ENCODE assay signal across 16 cellular contexts in genomic region chr5:37121465-37121864, GRCh38.
DNase-seq lines count a peak whose midpoint lies in the region; ATAC-seq and TF ChIP-seq lines count a peak whose summit lies in the region.
"Had no signal": no experiment of that assay in that cellular context is flagged by ENCODE, and none has a peak within 500 bp of the region (broad histone marks: within the 10 kb centered on the region; RNA-seq: fewer than 3 reads in every experiment).

No MANE protein-coding gene starts in this region.

- no peaks in the 10 kb centered on the region for H3K9me2 ChIP-seq in PC-3 (replicated peaks; ENCODE audit: low read length)

- H3K4me1 ChIP-seq in PC-3 (ENCODE audit: insufficient read depth, low read length) = no peaks in the 10 kb centered on the region
- H3K4me1 ChIP-seq: body of pancreas had no signal

- H3K27me3 ChIP-seq in PC-3 (ENCODE audit: low read length) = no peaks in the 10 kb centered on the region
- H3K27me3 ChIP-seq: BLaER1 treated with 17β-estradiol and CSF1 and Interleukin-3, amounts not matched to agents 10 nM and 100 nM; body of pancreas had no signal

- H3K9ac ChIP-seq in PC-3 (ENCODE audit: low read length) = no peak overlapping the region
- H3K9ac ChIP-seq: BLaER1 treated with 17β-estradiol and CSF1 and Interleukin-3, amounts not matched to agents 10 nM and 100 nM had no signal

- peaks cover 14% of the 10 kb centered on the region for H3K36me3 Mint-ChIP-seq in memory B cell
- peaks cover 7% of the 10 kb centered on the region for H3K36me3 Mint-ChIP-seq in activated CD4-positive, alpha-beta memory T cell treated with anti-CD3 and anti-CD28 coated beads for 36 hours

- no peaks in the 10 kb centered on the region for H3K79me2 ChIP-seq in PC-3 (ENCODE audit: low read length)

- peak; percentile 86 for DNase-seq in MV-4-11 (lab: John Stamatoyannopoulos, UW)
- DNase-seq in SIG-M5 treated with dmso at 0.1 percent for 504 hours (lab: John Stamatoyannopoulos, UW; ENCODE audit: unreplicated experiment) = peak; percentile 79
- no peak for DNase-seq in memory B cell (ENCODE audit: low spot score in 2 of 2)
- no peak for DNase-seq in PC-3
- DNase-seq in activated CD4-positive, alpha-beta memory T cell treated with anti-CD3 and anti-CD28 coated beads for 36 hours = no peak
- no peak for DNase-seq in NCI-H2171 treated with DMSO at 0.1 percent for 48 hours (lab: John Stamatoyannopoulos, UW)
- DNase-seq: activated CD4-positive, alpha-beta T cell treated with anti-CD3 and anti-CD28 coated beads for 48 hours; activated naive CD8-positive, alpha-beta T cell treated with anti-CD3 and anti-CD28 coated beads, Interleukin-2, amount 10 ng/mL, durations not matched to agents 7 days and 5 days; body of pancreas; effector memory CD4-positive, alpha-beta T cell; H9; left ventricle myocardium superior had no signal

- H3K4me1 Mint-ChIP-seq in memory B cell = peaks cover 7% of the 10 kb centered on the region
- no peaks in the 10 kb centered on the region for H3K4me1 Mint-ChIP-seq in activated CD4-positive, alpha-beta memory T cell treated with anti-CD3 and anti-CD28 coated beads for 36 hours (ENCODE audit: low read depth)
- H3K4me1 Mint-ChIP-seq: H9 had no signal

- CTCF ChIA-PET in PC-3 (lab: Charles Lee) = no interaction called here
- CTCF ChIA-PET in activated CD4-positive, alpha-beta memory T cell treated with anti-CD3 and anti-CD28 coated beads for 36 hours (lab: Charles Lee) = no interaction called here

- no TSS peak for BruUV-seq in PC-3 (replicated peaks; lab: Mats Ljungman, UMichigan)

- H3K27me3 Mint-ChIP-seq in memory B cell = no peaks in the 10 kb centered on the region
- H3K27me3 Mint-ChIP-seq in activated CD4-positive, alpha-beta memory T cell treated with anti-CD3 and anti-CD28 coated beads for 36 hours = no peaks in the 10 kb centered on the region
- H3K27me3 Mint-ChIP-seq: activated naive CD8-positive, alpha-beta T cell treated with anti-CD3 and anti-CD28 coated beads, Interleukin-2, amount 10 ng/mL, durations not matched to agents 7 days and 5 days had no signal

- H2AFZ ChIP-seq in PC-3 (ENCODE audit: low read length) = no peak overlapping the region

- no peaks in the 10 kb centered on the region; the same call in 1 of the 2 replicates for H3K36me3 ChIP-seq in PC-3 (ENCODE audit: low read depth, low read length)

- TF ChIP-seq CTCF in PC-3 (conservative IDR thresholded peaks at IDR 0.05; ENCODE audit: low read depth, low read length) = no peak

- H3K9me3 Mint-ChIP-seq in memory B cell = no peaks in the 10 kb centered on the region
- no peaks in the 10 kb centered on the region for H3K9me3 Mint-ChIP-seq in activated CD4-positive, alpha-beta memory T cell treated with anti-CD3 and anti-CD28 coated beads for 36 hours
- H3K9me3 Mint-ChIP-seq: activated naive CD8-positive, alpha-beta T cell treated with anti-CD3 and anti-CD28 coated beads, Interleukin-2, amount 10 ng/mL, durations not matched to agents 7 days and 5 days; H9 had no signal

- ATAC-seq in GM18907 (IDR thresholded peaks at IDR 0.05; ENCODE audit: unreplicated experiment) (peak; percentile 32), memory B cell (ENCODE audit: low read depth) (no peak), PC-3 (no peak), HG03045 (IDR thresholded peaks at IDR 0.05; ENCODE audit: unreplicated experiment) (no peak)
- ATAC-seq: body of pancreas, esophagus mucosa, left ventricle myocardium superior had no signal

- POLR2A ChIA-PET in PC-3 (lab: Charles Lee; ENCODE audit: unreplicated experiment) = no interaction called here
- POLR2A ChIA-PET in activated CD4-positive, alpha-beta memory T cell treated with anti-CD3 and anti-CD28 coated beads for 36 hours (lab: Charles Lee) = no interaction called here

- H3F3A ChIP-seq in PC-3 (ENCODE audit: low read length, unreplicated experiment) = no peaks in the 10 kb centered on the region

- no peak overlapping the region for H3K27ac ChIP-seq in PC-3 (ENCODE audit: low read length)
- H3K27ac ChIP-seq: BLaER1 treated with 17β-estradiol and CSF1 and Interleukin-3, amounts not matched to agents 10 nM and 100 nM; body of pancreas had no signal

- H3K4me3 Mint-ChIP-seq in memory B cell = no peak overlapping the region
- no peak overlapping the region for H3K4me3 Mint-ChIP-seq in activated CD4-positive, alpha-beta memory T cell treated with anti-CD3 and anti-CD28 coated beads for 36 hours
- H3K4me3 Mint-ChIP-seq: activated naive CD8-positive, alpha-beta T cell treated with anti-CD3 and anti-CD28 coated beads, Interleukin-2, amount 10 ng/mL, durations not matched to agents 7 days and 5 days; H9 had no signal

- intact Hi-C loops in PC-3 (cut with micrococcal nuclease) = no loop called here
- intact Hi-C loops in activated CD4-positive, alpha-beta memory T cell treated with anti-CD3 and anti-CD28 coated beads for 36 hours (cut with micrococcal nuclease) = no loop called here

- H3K4me2 ChIP-seq in PC-3 (ENCODE audit: low read length) = no peak overlapping the region

- no peaks in the 10 kb centered on the region for H3K9me3 ChIP-seq in PC-3 (ENCODE audit: low read length)
- H3K9me3 ChIP-seq: BLaER1 treated with 17β-estradiol and CSF1 and Interleukin-3, amounts not matched to agents 10 nM and 100 nM; body of pancreas had no signal

- H3K4me3 ChIP-seq in PC-3 (ENCODE audit: low read length) = no peak overlapping the region
- H3K4me3 ChIP-seq: BLaER1 treated with 17β-estradiol and CSF1 and Interleukin-3, amounts not matched to agents 10 nM and 100 nM; body of pancreas had no signal

- no peaks in the 10 kb centered on the region for H4K20me1 ChIP-seq in PC-3 (ENCODE audit: low read length)
- H4K20me1 ChIP-seq: BLaER1 treated with 17β-estradiol and CSF1 and Interleukin-3, amounts not matched to agents 10 nM and 100 nM had no signal

- H3K27ac Mint-ChIP-seq in memory B cell = peak overlapping the region; percentile 64
- no peak overlapping the region for H3K27ac Mint-ChIP-seq in activated CD4-positive, alpha-beta memory T cell treated with anti-CD3 and anti-CD28 coated beads for 36 hours
- H3K27ac Mint-ChIP-seq: activated naive CD8-positive, alpha-beta T cell treated with anti-CD3 and anti-CD28 coated beads, Interleukin-2, amount 10 ng/mL, durations not matched to agents 7 days and 5 days; H9 had no signal

Comparison
In these comparisons a context has a peak if more than half of its experiments do, and no peak if none do; other contexts are left out.
1. DNase-seq: peak in MV-4-11 (single experiment) and SIG-M5 treated with dmso at 0.1 percent for 504 hours (single experiment); none in memory B cell (0 of 2), PC-3 (single experiment), activated CD4-positive, alpha-beta memory T cell treated with anti-CD3 and anti-CD28 coated beads for 36 hours (single experiment) and NCI-H2171 treated with DMSO at 0.1 percent for 48 hours (single experiment).